ENCODE assay signal across 10 cellular contexts in genomic region chr3:70108072-70108471, GRCh38.
DNase-seq lines count a peak whose midpoint lies in the region; ATAC-seq and TF ChIP-seq lines count a peak whose summit lies in the region.
"Had no signal": no experiment of that assay in that cellular context is flagged by ENCODE, and none has a peak within 500 bp of the region (broad histone marks: within the 10 kb centered on the region; RNA-seq: fewer than 3 reads in every experiment).

No MANE protein-coding gene starts in this region.

- no peak overlapping the region for H3K23ac ChIP-seq in H9 (ENCODE audit: insufficient read length, low read depth, low read length)

- no peaks in the 10 kb centered on the region for H3K36me3 Mint-ChIP-seq in H9 (ENCODE audit: insufficient read depth in 1 of 3, low read depth in 3 of 3)

- no peaks in the 10 kb centered on the region for H3K4me1 ChIP-seq in H9 (ENCODE audit: insufficient read depth, low read length)
- H3K4me1 ChIP-seq: BLaER1 had no signal

- 0 out of 3 replicates have a peak, but pooled peaks have one; percentile 34 for ATAC-seq in SK-N-SH treated with all-trans-retinoic acid at 6 μM for 48 hours
- peak; percentile 82 for ATAC-seq in left lobe of liver
- ATAC-seq in GM21423 (IDR thresholded peaks at IDR 0.05; ENCODE audit: unreplicated experiment), result no peak

- H3T11ph ChIP-seq in H9 (ENCODE audit: low read length), result no peak overlapping the region

- H4K20me1 ChIP-seq in H9 (ENCODE audit: control insufficient read depth, insufficient read depth, insufficient read length), result no peaks in the 10 kb centered on the region
- H4K20me1 ChIP-seq: BLaER1 had no signal

- no peak overlapping the region for H4K8ac ChIP-seq in H9 (replicated peaks; ENCODE audit: insufficient read length, low read depth, low read length)

- H3K9me3 ChIP-seq in H9 (ENCODE audit: control insufficient read depth, low read depth, low read length), result no peaks in the 10 kb centered on the region
- H3K9me3 ChIP-seq: BLaER1, neutrophil had no signal

- no peak overlapping the region for H3K4me2 ChIP-seq in H9 (ENCODE audit: insufficient read depth, insufficient read length, low read length)
- H3K4me2 ChIP-seq: BLaER1 had no signal

- no peaks in the 10 kb centered on the region for H3K79me1 ChIP-seq in H9 (ENCODE audit: insufficient read depth, low read depth, low read length, poor library complexity, severe bottlenecking)

- H4K91ac ChIP-seq in H9 (ENCODE audit: insufficient read length, low read depth, low read length), result no peak overlapping the region

- H2BK5ac ChIP-seq in H9 (ENCODE audit: insufficient read length, low read length), result no peak overlapping the region

- no peak overlapping the region for H2AFZ ChIP-seq in H9 (ENCODE audit: low read length)

- no peak overlapping the region for H2BK12ac ChIP-seq in H9 (ENCODE audit: insufficient read length, low read depth, low read length)

- no peak overlapping the region for H2AK5ac ChIP-seq in H9 (ENCODE audit: insufficient read length, low read length)

- no peaks in the 10 kb centered on the region for H3K27me3 ChIP-seq in H9 (ENCODE audit: insufficient read depth, low read length)
- H3K27me3 ChIP-seq: BLaER1 had no signal

- H3K9me3 Mint-ChIP-seq in H9, result no peaks in the 10 kb centered on the region

- no peak overlapping the region for H2BK20ac ChIP-seq in H9 (ENCODE audit: low read depth, low read length, poor library complexity, severe bottlenecking)

- no peak overlapping the region for H2BK15ac ChIP-seq in H9 (ENCODE audit: low read depth, low read length)

- no peak overlapping the region for H4K5ac ChIP-seq in H9 (ENCODE audit: insufficient read length, low read depth, low read length)

- DNase-seq in NCI-H748 (lab: John Stamatoyannopoulos, UW; ENCODE audit: unreplicated experiment), result peak; percentile 19
- no peak for DNase-seq in NCI-H748 treated with DMSO at 0.1 percent for 48 hours (lab: John Stamatoyannopoulos, UW)
- peak; percentile 71 for DNase-seq in H9
- DNase-seq in left lobe of liver (ENCODE audit: low spot score), result peak; percentile 50
- DNase-seq in mesenteric fat pad (ENCODE audit: low spot score), result no peak
- DNase-seq in putamen (ENCODE audit: low spot score), result no peak

- no CpG with 5 or more reads among the region's 6 CpGs for WGBS in H9 (ENCODE audit: extremely low coverage, insufficient read length, low lambda C conversion rate)

- H3K4me1 Mint-ChIP-seq in H9, result peaks cover 2 to 7% of the 10 kb centered on the region in 2 experiments; a peak in 3 of 4 replicates

- H2BK120ac ChIP-seq in H9 (ENCODE audit: low read depth, low read length, poor library complexity, severe bottlenecking), result no peak overlapping the region

- no peak overlapping the region for H3K14ac ChIP-seq in H9 (ENCODE audit: insufficient read depth, low read length)

- H3K27me3 Mint-ChIP-seq in H9 (ENCODE audit: low read depth), result no peaks in the 10 kb centered on the region

- H3K27ac Mint-ChIP-seq in H9, result no peak overlapping the region

- no peak overlapping the region for H3K27ac ChIP-seq in H9 (ENCODE audit: insufficient read length, low read depth, low read length)
- H3K27ac ChIP-seq: BLaER1, neutrophil had no signal

- H3K79me2 ChIP-seq in H9 (ENCODE audit: insufficient read depth, low read length), result no peaks in the 10 kb centered on the region

- H3K4me3 Mint-ChIP-seq in H9, result no peak overlapping the region

- H3K23me2 ChIP-seq in H9 (ENCODE audit: insufficient read length, low read depth, low read length, poor library complexity, severe bottlenecking), result no peaks in the 10 kb centered on the region

- no peak overlapping the region for H3K4ac ChIP-seq in H9 (ENCODE audit: low read depth, low read length)

- H3K56ac ChIP-seq in H9 (ENCODE audit: insufficient read length, low read depth, low read length), result no peak overlapping the region

- H3K18ac ChIP-seq in H9 (ENCODE audit: insufficient read length, low read depth, low read length), result no peak overlapping the region

- TF ChIP-seq CTCF in H9 (conservative IDR thresholded peaks at IDR 0.05), result peak; percentile 81

- no peak overlapping the region for H3K9ac ChIP-seq in H9 (ENCODE audit: extremely low read depth, insufficient read length, low read length)
- H3K9ac ChIP-seq: BLaER1 had no signal

TF ChIP-seq in SK-N-SH treated with all-trans-retinoic acid at 6 μM for 48 hours, 23 proteins besides CTCF, POLR2A, EP300 and RAD21:
- no peak for TF ChIP-seq RARB (CRISPR knock-in tag; IDR thresholded peaks at IDR 0.05)
- TF ChIP-seq ZC3H10 (CRISPR knock-in tag; IDR thresholded peaks at IDR 0.05), result no peak
- no peak for TF ChIP-seq ZNF70 (CRISPR knock-in tag; IDR thresholded peaks at IDR 0.05)
- TF ChIP-seq, protein P1, sequence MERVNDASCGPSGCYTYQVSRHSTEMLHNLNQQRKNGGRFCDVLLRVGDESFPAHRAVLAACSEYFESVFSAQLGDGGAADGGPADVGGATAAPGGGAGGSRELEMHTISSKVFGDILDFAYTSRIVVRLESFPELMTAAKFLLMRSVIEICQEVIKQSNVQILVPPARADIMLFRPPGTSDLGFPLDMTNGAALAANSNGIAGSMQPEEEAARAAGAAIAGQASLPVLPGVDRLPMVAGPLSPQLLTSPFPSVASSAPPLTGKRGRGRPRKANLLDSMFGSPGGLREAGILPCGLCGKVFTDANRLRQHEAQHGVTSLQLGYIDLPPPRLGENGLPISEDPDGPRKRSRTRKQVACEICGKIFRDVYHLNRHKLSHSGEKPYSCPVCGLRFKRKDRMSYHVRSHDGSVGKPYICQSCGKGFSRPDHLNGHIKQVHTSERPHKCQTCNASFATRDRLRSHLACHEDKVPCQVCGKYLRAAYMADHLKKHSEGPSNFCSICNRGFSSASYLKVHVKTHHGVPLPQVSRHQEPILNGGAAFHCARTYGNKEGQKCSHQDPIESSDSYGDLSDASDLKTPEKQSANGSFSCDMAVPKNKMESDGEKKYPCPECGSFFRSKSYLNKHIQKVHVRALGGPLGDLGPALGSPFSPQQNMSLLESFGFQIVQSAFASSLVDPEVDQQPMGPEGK (CRISPR knock-in tag; IDR thresholded peaks at IDR 0.05; ENCODE audit: borderline replicate concordance), result no peak
- TF ChIP-seq ARNTL (CRISPR knock-in tag; IDR thresholded peaks at IDR 0.05; ENCODE audit: borderline replicate concordance, low read depth), result no peak
- TF ChIP-seq ZNF565 (CRISPR knock-in tag; conservative IDR thresholded peaks at IDR 0.05; ENCODE audit: low read depth), result no peak
- no peak for TF ChIP-seq ESRRG (CRISPR knock-in tag; IDR thresholded peaks at IDR 0.05)
- no peak for TF ChIP-seq OSR1 (CRISPR knock-in tag; IDR thresholded peaks at IDR 0.05)
- TF ChIP-seq POU6F1 (CRISPR knock-in tag; IDR thresholded peaks at IDR 0.05; ENCODE audit: borderline replicate concordance, low read depth), result no peak
- no peak for TF ChIP-seq CSDC2 (CRISPR knock-in tag; IDR thresholded peaks at IDR 0.05)
- no peak for TF ChIP-seq GLIS3 (CRISPR knock-in tag; IDR thresholded peaks at IDR 0.05)
- no peak for TF ChIP-seq ZFP30 (CRISPR knock-in tag; IDR thresholded peaks at IDR 0.05)
- no peak for TF ChIP-seq TSHZ2 (CRISPR knock-in tag; IDR thresholded peaks at IDR 0.05)
- TF ChIP-seq, protein P2, sequence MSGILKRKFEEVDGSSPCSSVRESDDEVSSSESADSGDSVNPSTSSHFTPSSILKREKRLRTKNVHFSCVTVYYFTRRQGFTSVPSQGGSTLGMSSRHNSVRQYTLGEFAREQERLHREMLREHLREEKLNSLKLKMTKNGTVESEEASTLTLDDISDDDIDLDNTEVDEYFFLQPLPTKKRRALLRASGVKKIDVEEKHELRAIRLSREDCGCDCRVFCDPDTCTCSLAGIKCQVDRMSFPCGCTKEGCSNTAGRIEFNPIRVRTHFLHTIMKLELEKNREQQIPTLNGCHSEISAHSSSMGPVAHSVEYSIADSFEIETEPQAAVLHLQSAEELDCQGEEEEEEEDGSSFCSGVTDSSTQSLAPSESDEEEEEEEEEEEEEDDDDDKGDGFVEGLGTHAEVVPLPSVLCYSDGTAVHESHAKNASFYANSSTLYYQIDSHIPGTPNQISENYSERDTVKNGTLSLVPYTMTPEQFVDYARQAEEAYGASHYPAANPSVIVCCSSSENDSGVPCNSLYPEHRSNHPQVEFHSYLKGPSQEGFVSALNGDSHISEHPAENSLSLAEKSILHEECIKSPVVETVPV (CRISPR knock-in tag; IDR thresholded peaks at IDR 0.05), result no peak
TF ChIP-seq in SK-N-SH treated with all-trans-retinoic acid at 6 μM for 48 hours: peak in this region for 0.

Comparison
In these comparisons a context has a peak if more than half of its experiments do, and no peak if none do; other contexts are left out.
1. DNase-seq: peak in NCI-H748 (single experiment), H9 (single experiment) and left lobe of liver (single experiment); none in NCI-H748 treated with DMSO at 0.1 percent for 48 hours (single experiment), mesenteric fat pad (single experiment) and putamen (single experiment).